In genomic region chr2:37891846-37892435, GRCh38 we compare ENCODE assay signal across 1 cellular context.
TF ChIP-seq lines count a peak whose summit lies in the region.

No MANE protein-coding gene starts in this region.

TF ChIP-seq in IMR-90, 13 proteins besides CTCF, POLR2A, EP300 and RAD21:
- no peak for TF ChIP-seq MAFK (IDR thresholded peaks at IDR 0.05; ENCODE audit: low read depth, low read length)
- TF ChIP-seq RCOR1 (IDR thresholded peaks at IDR 0.05; ENCODE audit: insufficient replicate concordance, low read length): no peak
- no peak for TF ChIP-seq USF2 (IDR thresholded peaks at IDR 0.05; ENCODE audit: low read depth, low read length)
- TF ChIP-seq NFE2L2 (IDR thresholded peaks at IDR 0.05; ENCODE audit: low read depth, low read length): no peak
- TF ChIP-seq SMC3 (IDR thresholded peaks at IDR 0.05; ENCODE audit: low read depth, low read length): no peak
- no peak for TF ChIP-seq RFX5 (IDR thresholded peaks at IDR 0.05; ENCODE audit: low read depth, low read length)
- no peak for TF ChIP-seq MAZ (IDR thresholded peaks at IDR 0.05; ENCODE audit: borderline replicate concordance, low read depth, low read length)
- TF ChIP-seq ELK1 (IDR thresholded peaks at IDR 0.05; ENCODE audit: borderline replicate concordance, low read depth, low read length): no peak
- TF ChIP-seq BHLHE40 (IDR thresholded peaks at IDR 0.05; ENCODE audit: low read depth, low read length): no peak
- no peak for TF ChIP-seq MXI1 (IDR thresholded peaks at IDR 0.05; ENCODE audit: borderline replicate concordance, low read depth, low read length)
- no peak for TF ChIP-seq CHD1 (IDR thresholded peaks at IDR 0.05; ENCODE audit: low read depth, low read length)
- TF ChIP-seq FOS (IDR thresholded peaks at IDR 0.05; ENCODE audit: low read depth, low read length): no peak
